13 cellular contexts compared by ENCODE assay signal in the genomic region with DNA sequence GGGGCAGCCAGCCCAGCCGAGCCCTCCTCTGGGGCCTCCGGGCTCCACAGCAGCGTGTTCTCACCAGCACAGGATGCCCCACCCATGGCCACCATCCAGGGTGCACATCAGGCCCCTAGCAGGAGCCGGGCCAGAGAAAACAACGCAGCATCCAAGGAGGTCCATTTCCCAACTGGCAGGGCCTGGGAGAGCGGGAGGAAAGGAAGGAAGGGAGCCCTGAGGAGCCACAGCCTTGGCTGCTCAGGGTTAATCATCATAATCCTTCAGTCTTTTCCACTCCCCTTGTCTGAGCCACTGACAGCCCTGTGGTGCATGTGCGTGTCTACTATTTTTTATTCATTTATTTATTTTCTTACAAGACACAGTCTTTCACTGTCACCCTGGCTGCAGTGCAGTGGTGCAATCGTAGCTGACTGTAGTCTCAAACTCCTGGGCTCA. TPM values are rescaled to one million over a fixed set of nuclear protein-coding genes. Genes with fewer than 3 reads are reported as not detected.
DNase-seq lines count a peak whose midpoint lies in the region; ATAC-seq and TF ChIP-seq lines count a peak whose summit lies in the region.
"Had no signal": no experiment of that assay in that cellular context is flagged by ENCODE, and none has a peak within 500 bp of the region (broad histone marks: within the 10 kb centered on the region; RNA-seq: fewer than 3 reads in every experiment).

No MANE protein-coding gene starts in this region.

- no peak overlapping the region for H3K27ac ChIP-seq in mesenchymal stem cell (ENCODE audit: low read length, poor library complexity, severe bottlenecking)
- peak overlapping the region; percentile 85 for H3K27ac ChIP-seq in vagina
- H3K27ac ChIP-seq: 22Rv1, cardiac muscle cell had no signal

- no peak overlapping the region for H2AFZ ChIP-seq in mesenchymal stem cell (ENCODE audit: low read depth, low read length)

- no peak overlapping the region for H3K14ac ChIP-seq in mesenchymal stem cell (ENCODE audit: low read length in 2 of 2)

- H4K8ac ChIP-seq in mesenchymal stem cell (ENCODE audit: low read length) = no peak overlapping the region

- H3K4me1 ChIP-seq in mesenchymal stem cell (ENCODE audit: control insufficient read depth, insufficient read depth, low read depth, low read length) (peaks cover 10% of the 10 kb centered on the region), vagina (peaks cover 44% of the 10 kb centered on the region)

- H3K79me1 ChIP-seq in mesenchymal stem cell (replicated peaks; ENCODE audit: low read length, poor library complexity, severe bottlenecking) = no peaks in the 10 kb centered on the region

- no peak overlapping the region for H3K4me2 ChIP-seq in mesenchymal stem cell (ENCODE audit: low read length, poor library complexity, severe bottlenecking)

- no peak overlapping the region for H3K4ac ChIP-seq in mesenchymal stem cell (ENCODE audit: low read depth in 1 of 2, low read length in 2 of 2)

- H2BK12ac ChIP-seq in mesenchymal stem cell (ENCODE audit: low read length in 2 of 2) = no peak overlapping the region

- TF ChIP-seq POLR2A in vagina (IDR thresholded peaks at IDR 0.05) = no peak

- no peak overlapping the region for H2AK5ac ChIP-seq in mesenchymal stem cell (ENCODE audit: low read length, severe bottlenecking)

- ATAC-seq in esophagus mucosa = peak; percentile 31

- H3K4me3 ChIP-seq in mesenchymal stem cell (ENCODE audit: insufficient read depth in 1 of 2, low read depth in 1 of 2, low read length in 2 of 2) = peak overlapping the region in 1 of 2 experiments; percentile 63
- no peak overlapping the region for H3K4me3 ChIP-seq in vagina
- H3K4me3 ChIP-seq: cardiac muscle cell had no signal

- no peak for TF ChIP-seq CTCF in vagina (IDR thresholded peaks at IDR 0.05)

- no peak overlapping the region for H3K18ac ChIP-seq in mesenchymal stem cell (ENCODE audit: low read depth in 1 of 2, low read length in 2 of 2)

- 75% methylated on average over 8 of the region's 8 CpGs for WGBS in mesenchymal stem cell

- no peaks in the 10 kb centered on the region for H3K9me3 ChIP-seq in mesenchymal stem cell (ENCODE audit: control insufficient read depth, low read length)
- H3K9me3 ChIP-seq in vagina = no peaks in the 10 kb centered on the region

- H3K23ac ChIP-seq in mesenchymal stem cell (ENCODE audit: low read length in 2 of 2) = no peak overlapping the region

- peak overlapping the region; percentile 92 for H3K9ac ChIP-seq in mesenchymal stem cell (ENCODE audit: low read length)

- no peak overlapping the region for H2BK5ac ChIP-seq in mesenchymal stem cell (ENCODE audit: low read depth, low read length, poor library complexity, severe bottlenecking)

- H2BK15ac ChIP-seq in mesenchymal stem cell (ENCODE audit: low read depth, poor library complexity, severe bottlenecking) = no peak overlapping the region

- intact Hi-C loops in vagina (cut with DNase I) = loop anchor here (10.0 kb wide), 1 partner anchor 71 kb away; no protein-coding TSS in a partner anchor

- H4K91ac ChIP-seq in mesenchymal stem cell (ENCODE audit: low read length) = no peak overlapping the region

- peaks cover 0 to 14% of the 10 kb centered on the region in 2 experiments for H3K36me3 ChIP-seq in mesenchymal stem cell (ENCODE audit: control insufficient read depth in 1 of 2, insufficient read depth in 2 of 2, low read depth in 1 of 2, low read length in 2 of 2)
- no peaks in the 10 kb centered on the region for H3K36me3 ChIP-seq in vagina
- H3K36me3 ChIP-seq: cardiac muscle cell had no signal

- H3K27me3 ChIP-seq in mesenchymal stem cell (ENCODE audit: control insufficient read depth in 1 of 2, insufficient read depth in 1 of 2, low read length in 2 of 2) = peaks cover 0 to 4% of the 10 kb centered on the region in 2 experiments
- H3K27me3 ChIP-seq in vagina = no peaks in the 10 kb centered on the region

- H2BK120ac ChIP-seq in mesenchymal stem cell (ENCODE audit: low read depth, low read length) = no peak overlapping the region

- peak; percentile 26 for DNase-seq in DMS 273 (lab: John Stamatoyannopoulos, UW; ENCODE audit: unreplicated experiment)
- DNase-seq in DMS 273 treated with DMSO at 0.1 percent for 48 hours (lab: John Stamatoyannopoulos, UW) = no peak
- DNase-seq in mesenchymal stem cell = no peak
- peak in 1 of 2 donors; percentile 92 for DNase-seq in vagina (ENCODE audit: extremely low spot score in 2 of 2)
- DNase-seq in OCI-M2 (lab: John Stamatoyannopoulos, UW; ENCODE audit: unreplicated experiment) = no peak
- DNase-seq in H4 (ENCODE audit: low spot score) = no peak
- no peak for DNase-seq in NCI-H1048 (lab: John Stamatoyannopoulos, UW)
- DNase-seq: activated CD4-positive, alpha-beta T cell treated with anti-CD3 and anti-CD28 coated beads, Interleukin-2, amount 10 ng/mL, durations not matched to agents 7 days and 5 days; retina; SHP77 had no signal

RNA-seq across cellular contexts. Expression of gene PLAC9, which starts 3.6 kb away (rescaled TPM):
- 5.0 TPM for total RNA-seq in esophagus mucosa
- polyA plus RNA-seq in mesenchymal stem cell (2013, experiment 1 of 2) = 1.6 TPM
- 2.0 TPM for polyA plus RNA-seq in mesenchymal stem cell (2013, experiment 2 of 2)
- total RNA-seq in vagina = 61.4 TPM
- not detected in 2 replicates for total RNA-seq in H4 (2014; rRNA removed; shearing (Covaris generic))
- total RNA-seq: activated CD4-positive, alpha-beta T cell treated with anti-CD3 and anti-CD28 coated beads, Interleukin-2, amount 10 ng/mL, durations not matched to agents 7 days and 5 days; cardiac muscle cell had no signal

RNA-seq across cellular contexts. Expression of gene TMEM254, which starts 57.7 kb away (rescaled TPM):
- total RNA-seq in esophagus mucosa (46.8 TPM), vagina (10.3 TPM)
- polyA plus RNA-seq in mesenchymal stem cell (2013, experiment 1 of 2) = 13.6 TPM
- polyA plus RNA-seq in mesenchymal stem cell (2013, experiment 2 of 2) = 13.5 TPM
- total RNA-seq in H4 (2014; rRNA removed; shearing (Covaris generic)) = 6.9 and 14.8 TPM in 2 replicates

Comparison
In these comparisons a context has a peak if more than half of its experiments do, and no peak if none do; other contexts are left out.
1. RNA of gene PLAC9, which starts 3.6 kb away (total RNA-seq): 61.4 TPM in vagina (single experiment); 5.0 TPM in esophagus mucosa (single experiment) and not detected in H4; every median in the first group is over 10 times any median in the second.